Comparison of ENCODE assay signal across 9 cellular contexts in genomic region chr11:64846998-64847666, GRCh38. TPM values are rescaled to one million over a fixed set of nuclear protein-coding genes. Genes with fewer than 3 reads are reported as not detected.
A peak's percentile ranks its signal among the peaks of the same experiment; 100 is the strongest.
DNase-seq lines count a peak whose midpoint lies in the region; ATAC-seq and TF ChIP-seq lines count a peak whose summit lies in the region.
"Had no signal": no experiment of that assay in that cellular context is flagged by ENCODE, and none has a peak within 500 bp of the region (broad histone marks: within the 10 kb centered on the region; RNA-seq: fewer than 3 reads in every experiment).

No MANE protein-coding gene starts in this region.

- H3K79me2 ChIP-seq in SU-DHL-6 (ENCODE audit: insufficient read depth, low read length): no peaks in the 10 kb centered on the region; the same call in 1 of the 2 replicates

- no peak overlapping the region for H2AFZ ChIP-seq in SU-DHL-6 (ENCODE audit: low read depth, low read length, severe bottlenecking)

- peak; percentile 92 for TF ChIP-seq CTCF in GM12874 (IDR thresholded peaks at IDR 0.05; ENCODE audit: insufficient read depth, low read depth, low read length)
- peak; percentile 92 for TF ChIP-seq CTCF in SU-DHL-6 (IDR thresholded peaks at IDR 0.05; ENCODE audit: insufficient read depth, low read length, poor library complexity, severe bottlenecking)
- TF ChIP-seq CTCF in upper lobe of left lung (IDR thresholded peaks at IDR 0.05): peak; percentile 97 to 99 (median 97)

- 20 to 27% methylated on average over 12 to 13 of the region's 13 CpGs for WGBS in upper lobe of left lung, 2 donors

- H3K36me3 Mint-ChIP-seq in activated naive CD4-positive, alpha-beta T cell treated with anti-CD3 and anti-CD28 coated beads, Interleukin-2, amount 50 U/mL, for 72 hours: no peaks in the 10 kb centered on the region

- ATAC-seq in activated naive CD4-positive, alpha-beta T cell treated with anti-CD3 and anti-CD28 coated beads, Interleukin-2, amount 50 U/mL, for 72 hours: peak; percentile 64 to 80
- peak; percentile 91 for ATAC-seq in Right ventricle myocardium inferior
- peak; percentile 90 to 92 for ATAC-seq in upper lobe of left lung (ENCODE audit: low FRiP score in 2 of 2)
- no peak for ATAC-seq in GM21576 (IDR thresholded peaks at IDR 0.05; ENCODE audit: unreplicated experiment)

- TF ChIP-seq EP300 in upper lobe of left lung (IDR thresholded peaks at IDR 0.05): no peak

- peak overlapping the region; percentile 67 for H3K9ac ChIP-seq in SU-DHL-6 (ENCODE audit: low read length)

- no peaks in the 10 kb centered on the region for H3K9me3 Mint-ChIP-seq in activated naive CD4-positive, alpha-beta T cell treated with anti-CD3 and anti-CD28 coated beads, Interleukin-2, amount 50 U/mL, for 72 hours

- no peak overlapping the region for H3K27ac Mint-ChIP-seq in activated naive CD4-positive, alpha-beta T cell treated with anti-CD3 and anti-CD28 coated beads, Interleukin-2, amount 50 U/mL, for 72 hours

- H3K36me3 ChIP-seq in SU-DHL-6 (ENCODE audit: low read length) (no peaks in the 10 kb centered on the region), upper lobe of left lung (peaks cover 0 to 4% (median 0%) of the 10 kb centered on the region in 4 donors)

- H4K20me1 ChIP-seq in SU-DHL-6 (ENCODE audit: low read depth, low read length): no peaks in the 10 kb centered on the region

- no peak overlapping the region for H3K4me3 ChIP-seq in SU-DHL-6 (ENCODE audit: insufficient read depth, low read length, poor library complexity, severe bottlenecking)
- H3K4me3 ChIP-seq in upper lobe of left lung: no peak overlapping the region
- H3K4me3 ChIP-seq: skin epidermis had no signal

- H3F3A ChIP-seq in SU-DHL-6 (ENCODE audit: insufficient read depth): peaks cover 55% of the 10 kb centered on the region

- intact Hi-C loops in Right ventricle myocardium inferior (cut with DNase I): loop anchor here (1.0 to 5.0 kb wide), 3 partner anchors 43 to 165 kb away; partner anchors contain the start of gene ARL2

- H3K9me2 ChIP-seq in SU-DHL-6 (replicated peaks; ENCODE audit: insufficient read depth, low read length): no peaks in the 10 kb centered on the region

- H3K4me2 ChIP-seq in SU-DHL-6 (ENCODE audit: low read depth, low read length, poor library complexity, severe bottlenecking): peak overlapping the region; percentile 94

- H3K9me3 ChIP-seq in SU-DHL-6 (ENCODE audit: insufficient read depth, low read length) (no peaks in the 10 kb centered on the region), upper lobe of left lung (no peaks in the 10 kb centered on the region)

- H3K27me3 ChIP-seq in SU-DHL-6 (ENCODE audit: low read length): no peaks in the 10 kb centered on the region
- no peaks in the 10 kb centered on the region for H3K27me3 ChIP-seq in upper lobe of left lung

- TF ChIP-seq POLR2A in upper lobe of left lung (IDR thresholded peaks at IDR 0.05): no peak

- H3K4me1 ChIP-seq in upper lobe of left lung: peaks cover 54 to 84% (median 68%) of the 10 kb centered on the region in 4 donors

- H3K27ac ChIP-seq in SU-DHL-6 (ENCODE audit: low read depth, low read length) (peak overlapping the region; percentile 100), upper lobe of left lung (peak overlapping the region in 1 of 4 donors; percentile 88)

- peak; percentile 69 for DNase-seq in NCI-H1436 treated with DMSO at 0.1 percent for 48 hours (lab: John Stamatoyannopoulos, UW)
- peak; percentile 89 to 98 for DNase-seq in activated naive CD4-positive, alpha-beta T cell treated with anti-CD3 and anti-CD28 coated beads, Interleukin-2, amount 50 U/mL, for 72 hours (ENCODE audit: low spot score in 2 of 2)
- peak; percentile 95 for DNase-seq in Right ventricle myocardium inferior (ENCODE audit: missing footprints)
- DNase-seq in pons (ENCODE audit: low spot score): peak; percentile 86
- peak; percentile 92 to 94 for DNase-seq in upper lobe of left lung

RNA-seq across cellular contexts. Expression of gene CDC42BPG, which starts 2.7 kb away (rescaled TPM):
- under 1 TPM; 0.61 to 0.76 TPM for total RNA-seq in activated naive CD4-positive, alpha-beta T cell treated with anti-CD3 and anti-CD28 coated beads, Interleukin-2, amount 50 U/mL, for 72 hours
- 0.16 TPM for total RNA-seq in Right ventricle myocardium inferior
- 10 to 100 TPM; 21.6 to 62.4 (median 26.0) TPM for total RNA-seq in upper lobe of left lung

RNA-seq across cellular contexts. Expression of gene EHD1, which starts 31.3 kb away (rescaled TPM):
- 100 to 1,000 TPM in 1 of 2 donors, 10 to 100 TPM in 1; 93.1 to 123 TPM for total RNA-seq in activated naive CD4-positive, alpha-beta T cell treated with anti-CD3 and anti-CD28 coated beads, Interleukin-2, amount 50 U/mL, for 72 hours
- total RNA-seq in Right ventricle myocardium inferior (56.0 TPM), upper lobe of left lung (100 to 1,000 TPM in 4 of 6 donors, 10 to 100 TPM in 2; 43.0 to 167 (median 103) TPM)

RNA-seq across cellular contexts. Expression of gene MEN1, which starts 36.8 kb away (rescaled TPM):
- total RNA-seq in activated naive CD4-positive, alpha-beta T cell treated with anti-CD3 and anti-CD28 coated beads, Interleukin-2, amount 50 U/mL, for 72 hours: 10 to 100 TPM in 1 of 2 donors, 1 to 10 TPM in 1; 9.7 to 35.1 TPM
- total RNA-seq in Right ventricle myocardium inferior: 8.4 TPM
- total RNA-seq in upper lobe of left lung: 10 to 100 TPM; 15.4 to 47.1 (median 24.4) TPM

RNA-seq across cellular contexts. Expression of gene MAP4K2, which starts 44.1 kb away (rescaled TPM):
- total RNA-seq in activated naive CD4-positive, alpha-beta T cell treated with anti-CD3 and anti-CD28 coated beads, Interleukin-2, amount 50 U/mL, for 72 hours: 10 to 100 TPM; 67.7 to 83.2 TPM
- total RNA-seq in Right ventricle myocardium inferior (11.3 TPM), upper lobe of left lung (10 to 100 TPM; 19.0 to 84.7 (median 29.2) TPM)

Comparison
In these comparisons a context has a peak if more than half of its experiments do, and no peak if none do; other contexts are left out.
1. RNA of gene CDC42BPG, which starts 2.7 kb away (total RNA-seq): 21.6 to 62.4 TPM in upper lobe of left lung; 0.61 to 0.76 TPM in activated naive CD4-positive, alpha-beta T cell treated with anti-CD3 and anti-CD28 coated beads, Interleukin-2, amount 50 U/mL, for 72 hours and 0.16 TPM in Right ventricle myocardium inferior (single experiment); every median in the first group is over 10 times any median in the second.
2. Peak in every context shown above with its lines, with median percentiles within 50 percentile points of each other: CTCF ChIP-seq and DNase-seq.